In the genomic region with DNA sequence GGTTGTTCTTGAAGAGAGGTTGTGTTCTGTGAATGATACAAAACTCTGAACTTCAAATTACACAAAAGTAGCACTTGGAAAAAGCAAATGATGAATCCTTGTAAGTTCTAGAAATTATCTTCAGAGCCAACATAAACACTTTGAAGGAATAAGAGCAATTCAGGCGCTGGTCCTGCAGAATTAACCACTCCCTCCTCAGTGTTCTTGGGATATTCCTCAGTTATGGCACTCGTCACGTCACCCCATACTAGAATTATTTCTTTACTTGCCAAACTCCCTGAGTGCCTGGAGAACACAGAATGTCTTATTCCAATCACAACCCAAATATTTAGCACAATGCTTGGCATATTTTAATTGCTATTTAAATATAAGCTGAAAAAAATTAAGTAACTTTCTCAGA, we compare ENCODE assay signal across 29 cellular contexts.
"Had no signal": no experiment of that assay in that cellular context is flagged by ENCODE, and none has a peak within 500 bp of the region (broad histone marks: within the 10 kb centered on the region; RNA-seq: fewer than 3 reads in every experiment).

No MANE protein-coding gene starts in this region.

- ATAC-seq: foreskin keratinocyte; heart left ventricle; left lobe of liver; naive thymus-derived CD4-positive, alpha-beta T cell had no signal

- H3K27ac Mint-ChIP-seq: activated naive CD8-positive, alpha-beta T cell treated with anti-CD3 and anti-CD28 coated beads for 36 hours; mesothelial cell of epicardium; naive thymus-derived CD4-positive, alpha-beta T cell; T-helper 2 cell treated with Interferon-gamma antibody and Interleukin-4, amounts not matched to agents 5 μg/mL and 100 μg/mL, for 36 hours had no signal

- H3K4me3 Mint-ChIP-seq: activated naive CD8-positive, alpha-beta T cell treated with anti-CD3 and anti-CD28 coated beads for 36 hours; brain; immature natural killer cell; mesothelial cell of epicardium; naive thymus-derived CD4-positive, alpha-beta T cell; neural crest cell; T-helper 2 cell treated with Interferon-gamma antibody and Interleukin-4, amounts not matched to agents 5 μg/mL and 100 μg/mL, for 36 hours had no signal

- H3K36me3 Mint-ChIP-seq: activated naive CD8-positive, alpha-beta T cell treated with anti-CD3 and anti-CD28 coated beads for 36 hours; brain; mesothelial cell of epicardium; naive thymus-derived CD4-positive, alpha-beta T cell had no signal

- H3K4me1 ChIP-seq: parathyroid adenoma had no signal

- H3K9me3 ChIP-seq: adrenal gland, ascending aorta, heart left ventricle, right atrium auricular region, transverse colon, uterus had no signal

- DNase-seq: activated CD4-positive, alpha-beta T cell treated with anti-CD3 and anti-CD28 coated beads for 4 hours; activated CD4-positive, alpha-beta T cell treated with anti-CD3 and anti-CD28 coated beads, Interleukin-2, amount 50 U/mL, for 4 hours; activated CD8-positive, alpha-beta memory T cell treated with anti-CD3 and anti-CD28 coated beads for 24 hours; activated effector memory CD4-positive, alpha-beta T cell treated with Interleukin-2 at 50 U/mL for 16 hours; activated naive CD4-positive, alpha-beta T cell treated with Interleukin-2 at 50 U/mL for 16 hours; activated naive CD8-positive, alpha-beta T cell treated with anti-CD3 and anti-CD28 coated beads for 36 hours; adrenal gland; cortex of kidney; foreskin keratinocyte; heart left ventricle; hypothalamus; naive thymus-derived CD4-positive, alpha-beta T cell; occipital lobe; stimulated activated CD4-positive, alpha-beta T cell treated with anti-CD3 and anti-CD28 coated beads, Interleukin-15, amount 100 ng/mL, for 24 hours; stimulated activated CD4-positive, alpha-beta T cell treated with anti-CD3 and anti-CD28 coated beads, Interleukin-2, amount 100 ng/mL, for 24 hours; stimulated activated naive CD4-positive, alpha-beta T cell; T-helper 1 cell; transverse colon; uterus had no signal

- H3K9me3 Mint-ChIP-seq: activated naive CD8-positive, alpha-beta T cell treated with anti-CD3 and anti-CD28 coated beads for 36 hours; brain; immature natural killer cell; mesothelial cell of epicardium; naive thymus-derived CD4-positive, alpha-beta T cell; neural crest cell; T-helper 2 cell treated with Interferon-gamma antibody and Interleukin-4, amounts not matched to agents 5 μg/mL and 100 μg/mL, for 36 hours had no signal

- H3K27me3 ChIP-seq: adrenal gland, ascending aorta, foreskin keratinocyte, heart left ventricle, right atrium auricular region, transverse colon, uterus had no signal

- FAIRE-seq: endothelial cell of umbilical vein had no signal

- H3K27ac ChIP-seq: adrenal gland, foreskin keratinocyte, parathyroid adenoma, uterus had no signal

- H3K4me3 ChIP-seq: adrenal gland, ascending aorta, heart left ventricle, right atrium auricular region, transverse colon, uterus had no signal

- H3K36me3 ChIP-seq: adrenal gland, ascending aorta, heart left ventricle, right atrium auricular region, transverse colon, uterus had no signal
